ENCODE assay signal across 12 cellular contexts in genomic region chr4:184309241-184310170, GRCh38.
DNase-seq lines count a peak whose midpoint lies in the region; ATAC-seq and TF ChIP-seq lines count a peak whose summit lies in the region.
"Had no signal": no experiment of that assay in that cellular context is flagged by ENCODE, and none has a peak within 500 bp of the region (broad histone marks: within the 10 kb centered on the region; RNA-seq: fewer than 3 reads in every experiment).

No MANE protein-coding gene starts in this region.

- CTCF ChIA-PET in PC-3 (lab: Charles Lee), result no interaction called here

- intact Hi-C loops in activated T-helper 1 cell treated with anti-CD3 and anti-CD28 coated beads, Interleukin-12 subunit alpha, Interleukin-12 subunit beta, Interleukin-2, Interleukin-4 antibody, amounts not matched to agents 30 ng/mL and 10 ng/mL and 1 ng/mL, durations not matched to agents 14 hours and 24 hours and 36 hours (cut with micrococcal nuclease), result loop anchor here (1.0 to 10.0 kb wide), 3 partner anchors 45 to 515 kb away; partner anchors contain the start of genes ACSL1 and IRF2
- intact Hi-C loops in PC-3 (cut with micrococcal nuclease), result no loop called here
- intact Hi-C loops in testis (cut with DNase I; ENCODE audit: low total_unique reads), result no loop called here

- BruUV-seq in PC-3 (replicated peaks; lab: Mats Ljungman, UMichigan), result no TSS peak

- H3K36me3 Mint-ChIP-seq in stimulated activated naive CD8-positive, alpha-beta T cell treated with anti-CD3 and anti-CD28 coated beads, Interleukin-15, Interleukin-2, amounts not matched to agents 100 ng/mL and 50 ng/mL, for 24 hours (ENCODE audit: low read depth), result no peaks in the 10 kb centered on the region
- H3K36me3 Mint-ChIP-seq in activated T-helper 1 cell treated with anti-CD3 and anti-CD28 coated beads, Interleukin-12 subunit alpha, Interleukin-12 subunit beta, Interleukin-2, Interleukin-4 antibody, amounts not matched to agents 30 ng/mL and 10 ng/mL and 1 ng/mL, durations not matched to agents 14 hours and 24 hours and 36 hours (ENCODE audit: low read depth), result peaks cover 9% of the 10 kb centered on the region
- peaks cover 0 to 3% (median 3%) of the 10 kb centered on the region in 3 donors for H3K36me3 Mint-ChIP-seq in naive thymus-derived CD8-positive, alpha-beta T cell
- no peaks in the 10 kb centered on the region for H3K36me3 Mint-ChIP-seq in mesothelial cell of epicardium

- H3K27ac ChIP-seq in PC-3 (ENCODE audit: low read length) (no peak overlapping the region), testis (no peak overlapping the region)
- H3K27ac ChIP-seq: HL-60, skin epidermis had no signal

- H3K4me3 Mint-ChIP-seq in stimulated activated naive CD8-positive, alpha-beta T cell treated with anti-CD3 and anti-CD28 coated beads, Interleukin-15, Interleukin-2, amounts not matched to agents 100 ng/mL and 50 ng/mL, for 24 hours, result no peak overlapping the region
- peak overlapping the region; percentile 34 for H3K4me3 Mint-ChIP-seq in activated T-helper 1 cell treated with anti-CD3 and anti-CD28 coated beads, Interleukin-12 subunit alpha, Interleukin-12 subunit beta, Interleukin-2, Interleukin-4 antibody, amounts not matched to agents 30 ng/mL and 10 ng/mL and 1 ng/mL, durations not matched to agents 14 hours and 24 hours and 36 hours
- peak overlapping the region in 5 of 10 donors; percentile 24 to 39 (median 30) for H3K4me3 Mint-ChIP-seq in naive thymus-derived CD8-positive, alpha-beta T cell
- H3K4me3 Mint-ChIP-seq in mesothelial cell of epicardium, result no peak overlapping the region
- H3K4me3 Mint-ChIP-seq: neural crest cell had no signal

- peak overlapping the region; percentile 98 for H3K27ac Mint-ChIP-seq in stimulated activated naive CD8-positive, alpha-beta T cell treated with anti-CD3 and anti-CD28 coated beads, Interleukin-15, Interleukin-2, amounts not matched to agents 100 ng/mL and 50 ng/mL, for 24 hours
- peak overlapping the region; percentile 74 for H3K27ac Mint-ChIP-seq in activated T-helper 1 cell treated with anti-CD3 and anti-CD28 coated beads, Interleukin-12 subunit alpha, Interleukin-12 subunit beta, Interleukin-2, Interleukin-4 antibody, amounts not matched to agents 30 ng/mL and 10 ng/mL and 1 ng/mL, durations not matched to agents 14 hours and 24 hours and 36 hours
- peak overlapping the region; percentile 2 to 81 (median 54) for H3K27ac Mint-ChIP-seq in naive thymus-derived CD8-positive, alpha-beta T cell
- H3K27ac Mint-ChIP-seq in mesothelial cell of epicardium, result no peak overlapping the region

- TF ChIP-seq CTCF in PC-3 (conservative IDR thresholded peaks at IDR 0.05; ENCODE audit: low read depth, low read length) (no peak), testis (IDR thresholded peaks at IDR 0.05) (no peak), mesothelial cell of epicardium (IDR thresholded peaks at IDR 0.05; ENCODE audit: unreplicated experiment) (no peak)

- no peak overlapping the region for H3K4me3 ChIP-seq in PC-3 (ENCODE audit: low read length)
- no peak overlapping the region for H3K4me3 ChIP-seq in testis
- H3K4me3 ChIP-seq: skin epidermis had no signal

- POLR2A ChIA-PET in naive thymus-derived CD8-positive, alpha-beta T cell (lab: Charles Lee), result no interaction called here
- POLR2A ChIA-PET in PC-3 (lab: Charles Lee; ENCODE audit: unreplicated experiment), result no interaction called here

- H3K9me3 ChIP-seq in PC-3 (ENCODE audit: low read length) (no peaks in the 10 kb centered on the region), testis (no peaks in the 10 kb centered on the region)

- no peaks in the 10 kb centered on the region for H3K27me3 Mint-ChIP-seq in stimulated activated naive CD8-positive, alpha-beta T cell treated with anti-CD3 and anti-CD28 coated beads, Interleukin-15, Interleukin-2, amounts not matched to agents 100 ng/mL and 50 ng/mL, for 24 hours
- no peaks in the 10 kb centered on the region for H3K27me3 Mint-ChIP-seq in activated T-helper 1 cell treated with anti-CD3 and anti-CD28 coated beads, Interleukin-12 subunit alpha, Interleukin-12 subunit beta, Interleukin-2, Interleukin-4 antibody, amounts not matched to agents 30 ng/mL and 10 ng/mL and 1 ng/mL, durations not matched to agents 14 hours and 24 hours and 36 hours (ENCODE audit: insufficient read depth)
- no peaks in the 10 kb centered on the region for H3K27me3 Mint-ChIP-seq in naive thymus-derived CD8-positive, alpha-beta T cell
- H3K27me3 Mint-ChIP-seq in mesothelial cell of epicardium (ENCODE audit: low read depth), result no peaks in the 10 kb centered on the region

- H3K4me2 ChIP-seq in PC-3 (ENCODE audit: low read length), result no peak overlapping the region

- H3K4me1 Mint-ChIP-seq in stimulated activated naive CD8-positive, alpha-beta T cell treated with anti-CD3 and anti-CD28 coated beads, Interleukin-15, Interleukin-2, amounts not matched to agents 100 ng/mL and 50 ng/mL, for 24 hours (ENCODE audit: low read depth), result peaks cover 58% of the 10 kb centered on the region
- peaks cover 59% of the 10 kb centered on the region for H3K4me1 Mint-ChIP-seq in activated T-helper 1 cell treated with anti-CD3 and anti-CD28 coated beads, Interleukin-12 subunit alpha, Interleukin-12 subunit beta, Interleukin-2, Interleukin-4 antibody, amounts not matched to agents 30 ng/mL and 10 ng/mL and 1 ng/mL, durations not matched to agents 14 hours and 24 hours and 36 hours (ENCODE audit: low read depth)
- H3K4me1 Mint-ChIP-seq in naive thymus-derived CD8-positive, alpha-beta T cell, result peaks cover 20 to 54% (median 37%) of the 10 kb centered on the region in 4 donors
- no peaks in the 10 kb centered on the region for H3K4me1 Mint-ChIP-seq in mesothelial cell of epicardium
- H3K4me1 Mint-ChIP-seq: neural crest cell had no signal

- WGBS in testis, 2 donors, result 94 to 97% methylated on average over 11 of the region's 11 CpGs

- H4K20me1 ChIP-seq in PC-3 (ENCODE audit: low read length), result no peaks in the 10 kb centered on the region

- H3K27me3 ChIP-seq in PC-3 (ENCODE audit: low read length), result no peaks in the 10 kb centered on the region
- no peaks in the 10 kb centered on the region for H3K27me3 ChIP-seq in testis

- peaks cover 3% of the 10 kb centered on the region for H3K9me3 Mint-ChIP-seq in stimulated activated naive CD8-positive, alpha-beta T cell treated with anti-CD3 and anti-CD28 coated beads, Interleukin-15, Interleukin-2, amounts not matched to agents 100 ng/mL and 50 ng/mL, for 24 hours
- peaks cover 12% of the 10 kb centered on the region for H3K9me3 Mint-ChIP-seq in activated T-helper 1 cell treated with anti-CD3 and anti-CD28 coated beads, Interleukin-12 subunit alpha, Interleukin-12 subunit beta, Interleukin-2, Interleukin-4 antibody, amounts not matched to agents 30 ng/mL and 10 ng/mL and 1 ng/mL, durations not matched to agents 14 hours and 24 hours and 36 hours
- peaks cover 0 to 6% (median 2%) of the 10 kb centered on the region in 9 donors for H3K9me3 Mint-ChIP-seq in naive thymus-derived CD8-positive, alpha-beta T cell
- peaks cover 4% of the 10 kb centered on the region for H3K9me3 Mint-ChIP-seq in mesothelial cell of epicardium

- H3K36me3 ChIP-seq in PC-3 (ENCODE audit: low read depth, low read length) (no peaks in the 10 kb centered on the region), testis (ENCODE audit: low read depth, missing control alignments) (no peaks in the 10 kb centered on the region)

- no peak overlapping the region for H2AFZ ChIP-seq in PC-3 (ENCODE audit: low read length)

- TF ChIP-seq POLR2A in testis (IDR thresholded peaks at IDR 0.05), result no peak

- ATAC-seq in stimulated activated naive CD8-positive, alpha-beta T cell treated with anti-CD3 and anti-CD28 coated beads, Interleukin-15, Interleukin-2, amounts not matched to agents 100 U/mL and 50 U/mL, for 24 hours, result no peak
- peak; percentile 35 to 66 for ATAC-seq in naive thymus-derived CD8-positive, alpha-beta T cell
- ATAC-seq in PC-3, result no peak

- DNase-seq in stimulated activated naive CD8-positive, alpha-beta T cell treated with anti-CD3 and anti-CD28 coated beads, Interleukin-15, Interleukin-2, amounts not matched to agents 100 U/mL and 50 U/mL, for 24 hours, result no peak
- no peak for DNase-seq in activated T-helper 1 cell treated with anti-CD3 and anti-CD28 coated beads, Interleukin-12 subunit alpha, Interleukin-12 subunit beta, Interleukin-2, Interleukin-4 antibody, amounts not matched to agents 30 ng/mL and 10 ng/mL and 1 ng/mL, durations not matched to agents 14 hours and 24 hours and 36 hours (ENCODE audit: low spot score)
- DNase-seq in naive thymus-derived CD8-positive, alpha-beta T cell, result peak in 2 of 10 donors; percentile 23 to 28
- DNase-seq in PC-3 (no peak), testis (no peak), mesothelial cell of epicardium (ENCODE audit: low spot score in 2 of 2, unreplicated experiment in 2 of 2) (no peak), NCI-H510A (lab: John Stamatoyannopoulos, UW) (no peak)
- DNase-seq: left cardiac atrium had no signal

- no peak overlapping the region for H3K9ac ChIP-seq in PC-3 (ENCODE audit: low read length)

- H3F3A ChIP-seq in PC-3 (ENCODE audit: low read length, unreplicated experiment), result no peaks in the 10 kb centered on the region

- H3K79me2 ChIP-seq in PC-3 (ENCODE audit: low read length), result no peaks in the 10 kb centered on the region

- H3K4me1 ChIP-seq in PC-3 (ENCODE audit: insufficient read depth, low read length) (peaks cover 6% of the 10 kb centered on the region; the same call in 1 of the 2 replicates), testis (no peaks in the 10 kb centered on the region)

- no peaks in the 10 kb centered on the region for H3K9me2 ChIP-seq in PC-3 (replicated peaks; ENCODE audit: low read length)

Comparison
In these comparisons a context has a peak if more than half of its experiments do, and no peak if none do; other contexts are left out.
1. ATAC-seq: peak in naive thymus-derived CD8-positive, alpha-beta T cell (2 of 2); none in stimulated activated naive CD8-positive, alpha-beta T cell treated with anti-CD3 and anti-CD28 coated beads, Interleukin-15, Interleukin-2, amounts not matched to agents 100 U/mL and 50 U/mL, for 24 hours (single experiment) and PC-3 (single experiment).